In the genomic region with DNA sequence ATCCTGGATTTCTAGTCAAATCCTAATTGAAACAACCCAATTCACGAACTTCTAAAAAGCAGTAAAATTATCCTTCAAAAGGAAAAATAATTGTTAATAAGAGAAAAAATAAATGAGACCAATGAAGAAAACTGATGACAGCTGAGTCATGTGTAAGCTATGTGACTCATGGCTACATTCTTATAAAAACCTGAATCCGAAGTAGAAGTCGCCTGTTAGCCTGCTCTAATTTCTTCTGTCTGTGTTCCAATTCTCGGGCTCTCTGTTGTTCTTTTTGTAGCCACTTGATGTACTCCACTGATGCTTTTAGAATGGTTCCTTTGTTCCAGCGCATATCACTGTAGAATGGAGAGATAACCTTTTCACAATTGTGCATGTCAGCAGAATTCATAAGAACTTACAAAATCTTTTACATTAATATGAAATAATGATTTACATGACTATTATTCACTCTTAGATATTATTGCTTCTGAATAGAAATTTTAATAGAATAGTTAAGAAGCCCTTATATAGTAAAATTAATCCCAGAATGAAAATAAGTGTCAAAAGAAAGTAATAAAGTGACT, we compare ENCODE assay signal across 12 cellular contexts.
A peak's percentile ranks its signal among the peaks of the same experiment; 100 is the strongest.
DNase-seq lines count a peak whose midpoint lies in the region; ATAC-seq and TF ChIP-seq lines count a peak whose summit lies in the region.
"Had no signal": no experiment of that assay in that cellular context is flagged by ENCODE, and none has a peak within 500 bp of the region (broad histone marks: within the 10 kb centered on the region; RNA-seq: fewer than 3 reads in every experiment).

No MANE protein-coding gene starts in this region.

- H3K27ac Mint-ChIP-seq in activated CD4-positive, alpha-beta T cell treated with anti-CD3 and anti-CD28 coated beads, Interleukin-2, amount 10 ng/mL, durations not matched to agents 7 days and 5 days, result no peak overlapping the region

- no peak for TF ChIP-seq POLR2A in tibial nerve (IDR thresholded peaks at IDR 0.05)

- H3K9me3 Mint-ChIP-seq in activated CD4-positive, alpha-beta T cell treated with anti-CD3 and anti-CD28 coated beads, Interleukin-2, amount 10 ng/mL, durations not matched to agents 7 days and 5 days, result no peaks in the 10 kb centered on the region

- peak; percentile 40; the same call in 1 of the 3 replicates for ATAC-seq in RWPE2 (ENCODE audit: low read depth)
- ATAC-seq: heart left ventricle, left colon had no signal

- WGBS in smooth muscle cell (ENCODE audit: low lambda C conversion rate), result 60% methylated on average over 5 of the region's 5 CpGs
- 39 to 46% methylated on average over 5 of the region's 5 CpGs for WGBS in tibial nerve, 2 donors

- H3K79me2 ChIP-seq in smooth muscle cell (ENCODE audit: low read depth), result no peaks in the 10 kb centered on the region

- no peaks in the 10 kb centered on the region for H3K4me1 ChIP-seq in RWPE2 (ENCODE audit: insufficient read depth, poor library complexity, severe bottlenecking)
- H3K4me1 ChIP-seq in smooth muscle cell (ENCODE audit: low read depth), result no peaks in the 10 kb centered on the region
- no peaks in the 10 kb centered on the region for H3K4me1 ChIP-seq in tibial nerve
- H3K4me1 ChIP-seq: ascending aorta, heart left ventricle had no signal

- H3K9me3 ChIP-seq in RWPE2 (ENCODE audit: severe bottlenecking) (peaks cover 1% of the 10 kb centered on the region), smooth muscle cell (replicated peaks; ENCODE audit: low read depth) (no peaks in the 10 kb centered on the region), tibial nerve (no peaks in the 10 kb centered on the region)
- H3K9me3 ChIP-seq: ascending aorta, heart left ventricle had no signal

- H3K27me3 ChIP-seq in RWPE2 (ENCODE audit: insufficient read depth, poor library complexity, severe bottlenecking) (no peaks in the 10 kb centered on the region), smooth muscle cell (ENCODE audit: low read depth) (no peaks in the 10 kb centered on the region), tibial nerve (no peaks in the 10 kb centered on the region)
- H3K27me3 ChIP-seq: ascending aorta, heart left ventricle had no signal

- H3K36me3 Mint-ChIP-seq in activated CD4-positive, alpha-beta T cell treated with anti-CD3 and anti-CD28 coated beads, Interleukin-2, amount 10 ng/mL, durations not matched to agents 7 days and 5 days (ENCODE audit: low read depth), result no peaks in the 10 kb centered on the region

- POLR2A ChIA-PET in activated CD4-positive, alpha-beta T cell treated with anti-CD3 and anti-CD28 coated beads, Interleukin-2, amount 10 ng/mL, durations not matched to agents 7 days and 5 days (lab: Charles Lee), result no interaction called here

- no peak for TF ChIP-seq CTCF in RWPE2 (IDR thresholded peaks at IDR 0.05; ENCODE audit: poor library complexity, severe bottlenecking)
- no peak for TF ChIP-seq CTCF in fibroblast of pulmonary artery (IDR thresholded peaks at IDR 0.05; ENCODE audit: low read length, missing control alignments)
- no peak for TF ChIP-seq CTCF in smooth muscle cell (IDR thresholded peaks at IDR 0.05; ENCODE audit: borderline replicate concordance, insufficient read depth, poor library complexity, severe bottlenecking)
- TF ChIP-seq CTCF in tibial nerve (IDR thresholded peaks at IDR 0.05), result no peak

- H3K27ac ChIP-seq in RWPE2 (ENCODE audit: poor library complexity, severe bottlenecking) (no peak overlapping the region), smooth muscle cell (ENCODE audit: low read depth) (no peak overlapping the region), tibial nerve (no peak overlapping the region)
- H3K27ac ChIP-seq: ascending aorta, heart left ventricle had no signal

- no peaks in the 10 kb centered on the region for H3K36me3 ChIP-seq in RWPE2 (ENCODE audit: low read depth)
- H3K36me3 ChIP-seq in smooth muscle cell (ENCODE audit: low read depth), result no peaks in the 10 kb centered on the region
- no peaks in the 10 kb centered on the region for H3K36me3 ChIP-seq in tibial nerve
- H3K36me3 ChIP-seq: ascending aorta, heart left ventricle had no signal

- H3K4me3 Mint-ChIP-seq in activated CD4-positive, alpha-beta T cell treated with anti-CD3 and anti-CD28 coated beads, Interleukin-2, amount 10 ng/mL, durations not matched to agents 7 days and 5 days, result no peak overlapping the region

- peaks cover 2% of the 10 kb centered on the region for H3K27me3 Mint-ChIP-seq in activated CD4-positive, alpha-beta T cell treated with anti-CD3 and anti-CD28 coated beads, Interleukin-2, amount 10 ng/mL, durations not matched to agents 7 days and 5 days

- no peak for TF ChIP-seq EP300 in tibial nerve (IDR thresholded peaks at IDR 0.05)

- H3F3A ChIP-seq in smooth muscle cell (ENCODE audit: low read depth), result no peaks in the 10 kb centered on the region

- CTCF ChIA-PET in activated CD4-positive, alpha-beta T cell treated with anti-CD3 and anti-CD28 coated beads, Interleukin-2, amount 10 ng/mL, durations not matched to agents 7 days and 5 days (lab: Charles Lee), result no interaction called here

- no peak overlapping the region for H2AFZ ChIP-seq in smooth muscle cell (ENCODE audit: low read depth)

- no peaks in the 10 kb centered on the region for H4K20me1 ChIP-seq in smooth muscle cell (ENCODE audit: low read depth)

- peak; percentile 39 for DNase-seq in H4 (ENCODE audit: low spot score)
- no peak for DNase-seq in RWPE2 (ENCODE audit: low spot score)
- peak; percentile 60 for DNase-seq in fibroblast of pulmonary artery (ENCODE audit: low read depth)
- no peak for DNase-seq in smooth muscle cell (lab: John Stamatoyannopoulos, UW; ENCODE audit: unreplicated experiment)
- no peak for DNase-seq in tibial nerve (ENCODE audit: low spot score in 2 of 2)
- no peak for DNase-seq in activated CD4-positive, alpha-beta T cell treated with anti-CD3 and anti-CD28 coated beads, Interleukin-2, amount 10 ng/mL, durations not matched to agents 7 days and 5 days
- DNase-seq in iPS-NIHi7 (ENCODE audit: extremely low spot score), result no peak
- DNase-seq: activated CD8-positive, alpha-beta memory T cell treated with anti-CD3 and anti-CD28 coated beads for 24 hours; heart left ventricle; left colon; NK-92 treated with Interleukin-12 subunit alpha and Interleukin-12 subunit beta, amount 100 ng/mL, for 24 hours had no signal

- no peak overlapping the region for H3K9ac ChIP-seq in smooth muscle cell (ENCODE audit: low read depth)

- no peaks in the 10 kb centered on the region for H3K4me1 Mint-ChIP-seq in activated CD4-positive, alpha-beta T cell treated with anti-CD3 and anti-CD28 coated beads, Interleukin-2, amount 10 ng/mL, durations not matched to agents 7 days and 5 days

- H3K4me3 ChIP-seq in RWPE2 (ENCODE audit: severe bottlenecking), result no peak overlapping the region
- H3K4me3 ChIP-seq in fibroblast of pulmonary artery (replicated peaks; ENCODE audit: low read depth, low read length), result no peak overlapping the region
- H3K4me3 ChIP-seq in smooth muscle cell, result no peak overlapping the region
- H3K4me3 ChIP-seq in tibial nerve, result no peak overlapping the region
- H3K4me3 ChIP-seq: ascending aorta, heart left ventricle had no signal

- peak overlapping the region; percentile 44 for H3K4me2 ChIP-seq in smooth muscle cell

Comparison
In these comparisons a context has a peak if more than half of its experiments do, and no peak if none do; other contexts are left out.
1. DNase-seq: peak in H4 (single experiment) and fibroblast of pulmonary artery (single experiment); none in RWPE2 (single experiment), smooth muscle cell (single experiment), tibial nerve (0 of 2), activated CD4-positive, alpha-beta T cell treated with anti-CD3 and anti-CD28 coated beads, Interleukin-2, amount 10 ng/mL, durations not matched to agents 7 days and 5 days (single experiment) and iPS-NIHi7 (single experiment).